Comparison of ENCODE assay signal across 19 cellular contexts in the genomic region with DNA sequence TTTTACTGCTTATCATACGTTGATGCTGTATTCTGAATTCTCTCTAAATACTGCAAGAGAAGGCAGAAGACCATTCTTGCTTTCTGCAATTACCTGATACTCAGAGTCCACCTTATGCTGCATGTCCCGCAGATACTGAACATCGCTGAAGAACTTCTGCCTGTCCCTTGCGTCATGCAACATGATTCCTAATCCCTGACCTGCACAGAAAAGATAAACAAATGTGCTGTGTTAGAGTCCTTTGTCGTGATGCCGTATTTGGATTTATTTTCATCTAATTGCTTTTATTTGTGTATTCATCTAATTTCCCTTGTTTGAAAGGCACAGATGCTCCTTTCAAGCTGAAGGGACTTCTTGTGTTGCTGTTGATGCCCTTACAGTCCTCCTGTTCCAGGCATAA. TPM values are rescaled to one million over a fixed set of nuclear protein-coding genes. Genes with fewer than 3 reads are reported as not detected.
"Had no signal": no experiment of that assay in that cellular context is flagged by ENCODE, and none has a peak within 500 bp of the region (broad histone marks: within the 10 kb centered on the region; RNA-seq: fewer than 3 reads in every experiment).

No MANE protein-coding gene starts in this region.

- H3K4me1 Mint-ChIP-seq: activated CD4-positive, alpha-beta T cell treated with anti-CD3 and anti-CD28 coated beads for 36 hours; activated naive CD8-positive, alpha-beta T cell treated with anti-CD3 and anti-CD28 coated beads, Interleukin-2, amount 50 U/mL, for 24 hours; immature natural killer cell had no signal

- ATAC-seq: activated CD4-positive, alpha-beta T cell treated with anti-CD3 and anti-CD28 coated beads for 36 hours; activated naive CD8-positive, alpha-beta T cell treated with anti-CD3 and anti-CD28 coated beads, Interleukin-2, amount 50 U/mL, for 24 hours; esophagus mucosa; left lobe of liver; mucosa of descending colon; naive thymus-derived CD8-positive, alpha-beta T cell; stimulated activated effector memory CD8-positive, alpha-beta T cell treated with anti-CD3 and anti-CD28 coated beads, Interleukin-12 subunit alpha, Interleukin-12 subunit beta, amount 100 ng/mL, for 72 hours had no signal

- H3K27ac Mint-ChIP-seq: activated CD4-positive, alpha-beta T cell treated with anti-CD3 and anti-CD28 coated beads for 36 hours; activated naive CD8-positive, alpha-beta T cell treated with anti-CD3 and anti-CD28 coated beads, Interleukin-2, amount 50 U/mL, for 24 hours; activated T-helper 1 cell treated with anti-CD3 and anti-CD28 coated beads, Interleukin-12 subunit alpha, Interleukin-12 subunit beta, Interleukin-2, Interleukin-4 antibody, amounts not matched to agents 30 ng/mL and 10 ng/mL and 1 ng/mL, durations not matched to agents 14 hours and 24 hours and 36 hours; immature natural killer cell; naive thymus-derived CD8-positive, alpha-beta T cell; stimulated activated effector memory CD8-positive, alpha-beta T cell treated with anti-CD3 and anti-CD28 coated beads, Interleukin-12 subunit alpha, Interleukin-12 subunit beta, amount 100 ng/mL, for 72 hours had no signal

- H3K36me3 Mint-ChIP-seq: immature natural killer cell; stimulated activated effector memory CD8-positive, alpha-beta T cell treated with anti-CD3 and anti-CD28 coated beads, Interleukin-12 subunit alpha, Interleukin-12 subunit beta, amount 100 ng/mL, for 72 hours had no signal

- H3K9me3 Mint-ChIP-seq: activated naive CD8-positive, alpha-beta T cell treated with anti-CD3 and anti-CD28 coated beads, Interleukin-2, amount 50 U/mL, for 24 hours; activated T-helper 1 cell treated with anti-CD3 and anti-CD28 coated beads, Interleukin-12 subunit alpha, Interleukin-12 subunit beta, Interleukin-2, Interleukin-4 antibody, amounts not matched to agents 30 ng/mL and 10 ng/mL and 1 ng/mL, durations not matched to agents 14 hours and 24 hours and 36 hours; naive thymus-derived CD8-positive, alpha-beta T cell; stimulated activated effector memory CD8-positive, alpha-beta T cell treated with anti-CD3 and anti-CD28 coated beads, Interleukin-12 subunit alpha, Interleukin-12 subunit beta, amount 100 ng/mL, for 72 hours had no signal

- H3K4me3 Mint-ChIP-seq: activated CD4-positive, alpha-beta T cell treated with anti-CD3 and anti-CD28 coated beads for 36 hours; activated naive CD8-positive, alpha-beta T cell treated with anti-CD3 and anti-CD28 coated beads, Interleukin-2, amount 50 U/mL, for 24 hours; activated T-helper 1 cell treated with anti-CD3 and anti-CD28 coated beads, Interleukin-12 subunit alpha, Interleukin-12 subunit beta, Interleukin-2, Interleukin-4 antibody, amounts not matched to agents 30 ng/mL and 10 ng/mL and 1 ng/mL, durations not matched to agents 14 hours and 24 hours and 36 hours; immature natural killer cell; naive thymus-derived CD8-positive, alpha-beta T cell; stimulated activated effector memory CD8-positive, alpha-beta T cell treated with anti-CD3 and anti-CD28 coated beads, Interleukin-12 subunit alpha, Interleukin-12 subunit beta, amount 100 ng/mL, for 72 hours had no signal

- DNase-seq: activated CD4-positive, alpha-beta T cell treated with anti-CD3 and anti-CD28 coated beads for 36 hours; activated naive CD4-positive, alpha-beta T cell treated with Interleukin-2 at 50 U/mL for 16 hours; activated naive CD8-positive, alpha-beta T cell treated with anti-CD3 and anti-CD28 coated beads, Interleukin-2, amount 50 U/mL, for 24 hours; immature natural killer cell; mammary epithelial cell; mucosa of descending colon; naive thymus-derived CD8-positive, alpha-beta T cell; small intestine; T1000; thyroid gland had no signal

RNA-seq across cellular contexts. Expression of a gene that starts 6.6 kb away (rescaled TPM):
- total RNA-seq: activated CD4-positive, alpha-beta T cell treated with anti-CD3 and anti-CD28 coated beads for 36 hours; activated T-helper 1 cell treated with anti-CD3 and anti-CD28 coated beads, Interleukin-12 subunit alpha, Interleukin-12 subunit beta, Interleukin-2, Interleukin-4 antibody, amounts not matched to agents 30 ng/mL and 10 ng/mL and 1 ng/mL, durations not matched to agents 14 hours and 24 hours and 36 hours; ascending aorta; bronchial epithelial cell; dermis microvascular lymphatic vessel endothelial cell; esophagus mucosa; left lobe of liver; posterior vena cava; right atrium auricular region had no signal
